ENCODE assay signal across 14 cellular contexts in genomic region chr9:89360465-89360864, GRCh38. TPM values are rescaled to one million over a fixed set of nuclear protein-coding genes. Genes with fewer than 3 reads are reported as not detected.
DNase-seq lines count a peak whose midpoint lies in the region; ATAC-seq, FAIRE-seq and TF ChIP-seq lines count a peak whose summit lies in the region.
"Had no signal": no experiment of that assay in that cellular context is flagged by ENCODE, and none has a peak within 500 bp of the region (broad histone marks: within the 10 kb centered on the region; RNA-seq: fewer than 3 reads in every experiment).

No MANE protein-coding gene starts in this region.

- no peak overlapping the region for H3K4me3 Mint-ChIP-seq in activated T-helper 17 cell treated with anti-CD3 and anti-CD28 coated beads, Interleukin-2, amount 50 U/mL, for 72 hours
- H3K4me3 Mint-ChIP-seq in mesothelial cell of epicardium = no peak overlapping the region
- H3K4me3 Mint-ChIP-seq: nephron progenitor cell had no signal

- H3K9me3 ChIP-seq in BE2C = no peaks in the 10 kb centered on the region
- H3K9me3 ChIP-seq: SJSA1 had no signal

- H3K27ac Mint-ChIP-seq in activated T-helper 17 cell treated with anti-CD3 and anti-CD28 coated beads, Interleukin-2, amount 50 U/mL, for 72 hours = peak overlapping the region; percentile 37
- peak overlapping the region; percentile 33 for H3K27ac Mint-ChIP-seq in mesothelial cell of epicardium
- H3K27ac Mint-ChIP-seq: nephron progenitor cell had no signal

- no peak overlapping the region for H3K4me3 ChIP-seq in BE2C (ENCODE audit: low read depth, low read length)
- H3K4me3 ChIP-seq: GM12878, hepatocyte, SJSA1 had no signal

- DNase-seq in BE2C (peak; percentile 59), G401 (ENCODE audit: low spot score) (peak; percentile 19), mesothelial cell of epicardium (ENCODE audit: low spot score in 2 of 2, unreplicated experiment in 2 of 2) (no peak), kidney tubule cell (ENCODE audit: low spot score) (no peak), RCC 7860 (ENCODE audit: low spot score) (no peak), RKO (ENCODE audit: low spot score) (no peak)
- DNase-seq: activated CD4-positive, alpha-beta T cell treated with anti-CD3 and anti-CD28 coated beads for 48 hours; NCI-H187; nephron progenitor cell had no signal

- H3K27me3 ChIP-seq in BE2C = no peaks in the 10 kb centered on the region
- H3K27me3 ChIP-seq: hepatocyte, SJSA1 had no signal

- TF ChIP-seq CTCF in BE2C (IDR thresholded peaks at IDR 0.05; ENCODE audit: low read depth, low read length) (no peak), mesothelial cell of epicardium (IDR thresholded peaks at IDR 0.05; ENCODE audit: unreplicated experiment) (no peak)

- ATAC-seq in activated T-helper 17 cell treated with anti-CD3 and anti-CD28 coated beads, Interleukin-2, amount 50 U/mL, for 72 hours (replicated peaks) = no peak
- ATAC-seq in GM18858 (IDR thresholded peaks at IDR 0.05; ENCODE audit: unreplicated experiment) = no peak
- ATAC-seq: GM12878 had no signal

- FAIRE-seq in RCC 7860 (lab: Jason Lieb, UNC) = no peak
- FAIRE-seq: GM12878 had no signal

- peaks cover 45% of the 10 kb centered on the region for H3K36me3 ChIP-seq in BE2C

- H3K9me3 Mint-ChIP-seq in activated T-helper 17 cell treated with anti-CD3 and anti-CD28 coated beads, Interleukin-2, amount 50 U/mL, for 72 hours = no peaks in the 10 kb centered on the region
- no peaks in the 10 kb centered on the region for H3K9me3 Mint-ChIP-seq in mesothelial cell of epicardium
- H3K9me3 Mint-ChIP-seq: nephron progenitor cell had no signal

- no peaks in the 10 kb centered on the region for H3K4me1 Mint-ChIP-seq in activated T-helper 17 cell treated with anti-CD3 and anti-CD28 coated beads, Interleukin-2, amount 50 U/mL, for 72 hours
- peaks cover 3% of the 10 kb centered on the region for H3K4me1 Mint-ChIP-seq in mesothelial cell of epicardium

- peaks cover 69% of the 10 kb centered on the region for H3K36me3 Mint-ChIP-seq in activated T-helper 17 cell treated with anti-CD3 and anti-CD28 coated beads, Interleukin-2, amount 50 U/mL, for 72 hours (ENCODE audit: low read depth)
- peaks cover 30% of the 10 kb centered on the region for H3K36me3 Mint-ChIP-seq in mesothelial cell of epicardium

- peaks cover 26% of the 10 kb centered on the region for H3K4me1 ChIP-seq in BE2C
- H3K4me1 ChIP-seq: SJSA1 had no signal

- in situ Hi-C loops in G401 (cut with HindIII; ENCODE audit: low sequenced_read_pairs) = no loop called here

- H3K27me3 Mint-ChIP-seq in activated T-helper 17 cell treated with anti-CD3 and anti-CD28 coated beads, Interleukin-2, amount 50 U/mL, for 72 hours = no peaks in the 10 kb centered on the region
- no peaks in the 10 kb centered on the region for H3K27me3 Mint-ChIP-seq in mesothelial cell of epicardium (ENCODE audit: low read depth)

RNA-seq across cellular contexts. Expression of gene SECISBP2, which starts 42.2 kb away (rescaled TPM):
- polyA plus RNA-seq in BE2C (2012; ENCODE audit: insufficient read depth, insufficient read length, low read depth) = 45.0 TPM
- 16.9 and 38.8 TPM in 2 replicates for total RNA-seq in G401 (2014; rRNA removed; shearing (Covaris generic))
- total RNA-seq in activated T-helper 17 cell treated with anti-CD3 and anti-CD28 coated beads, Interleukin-2, amount 50 U/mL, for 72 hours = 10 to 100 TPM; 33.1 to 40.1 TPM
- 71.3 to 78.0 TPM (median 75.2 TPM) in 3 replicates for total RNA-seq in mesothelial cell of epicardium

RNA-seq across cellular contexts. Expression of gene CKS2, which starts 49.5 kb away (rescaled TPM):
- polyA plus RNA-seq in BE2C (2012; ENCODE audit: insufficient read depth, insufficient read length, low read depth) = 83.5 TPM
- 547 and 653 TPM in 2 replicates for total RNA-seq in G401 (2014; rRNA removed; shearing (Covaris generic))
- 100 to 1,000 TPM; 179 to 230 TPM for total RNA-seq in activated T-helper 17 cell treated with anti-CD3 and anti-CD28 coated beads, Interleukin-2, amount 50 U/mL, for 72 hours
- total RNA-seq in mesothelial cell of epicardium = 54.5 to 57.6 TPM (median 54.9 TPM) in 3 replicates

Comparison
In these comparisons a context has a peak if more than half of its experiments do, and no peak if none do; other contexts are left out.
1. DNase-seq: peak in BE2C (single experiment) and G401 (single experiment); none in mesothelial cell of epicardium (0 of 2), kidney tubule cell (single experiment), RCC 7860 (single experiment) and RKO (single experiment).